ENCODE assay signal across 1 cellular context in the genomic region with DNA sequence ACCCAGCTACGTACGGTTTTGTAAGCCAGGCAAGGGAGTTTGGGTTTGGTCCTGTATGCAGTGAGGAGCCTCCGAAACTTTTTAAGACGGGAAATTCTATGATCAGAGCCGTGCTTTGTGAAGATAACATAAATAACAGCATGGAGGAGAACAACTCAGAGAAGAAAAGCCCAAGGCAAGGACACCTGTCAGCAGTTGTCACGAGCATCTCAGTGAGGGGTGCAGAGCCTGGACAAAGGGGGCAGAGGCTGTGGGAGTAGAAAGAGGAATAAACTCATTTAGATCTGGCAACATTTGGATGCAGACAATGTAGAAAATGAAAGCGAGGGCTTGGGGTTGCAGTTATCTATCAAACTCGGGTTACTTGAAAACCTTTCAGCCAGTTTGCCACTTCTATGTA.
TF ChIP-seq lines count a peak whose summit lies in the region.

No MANE protein-coding gene starts in this region.

TF ChIP-seq in SK-N-SH treated with all-trans-retinoic acid at 6 μM for 48 hours, 23 proteins besides CTCF, POLR2A, EP300 and RAD21 (continued from another document):
- TF ChIP-seq PATZ1 (CRISPR knock-in tag; IDR thresholded peaks at IDR 0.05; ENCODE audit: borderline replicate concordance) (no peak), ISL1 (CRISPR knock-in tag; IDR thresholded peaks at IDR 0.05) (no peak), ARNTL (CRISPR knock-in tag; IDR thresholded peaks at IDR 0.05; ENCODE audit: borderline replicate concordance, low read depth) (no peak), BACH2 (CRISPR knock-in tag; IDR thresholded peaks at IDR 0.05; ENCODE audit: borderline replicate concordance) (no peak), GLIS3 (CRISPR knock-in tag; IDR thresholded peaks at IDR 0.05) (no peak), OSR1 (CRISPR knock-in tag; IDR thresholded peaks at IDR 0.05) (no peak), ESRRG (CRISPR knock-in tag; IDR thresholded peaks at IDR 0.05) (no peak), ZFP3 (CRISPR knock-in tag; IDR thresholded peaks at IDR 0.05) (no peak), CREB5 (CRISPR knock-in tag; IDR thresholded peaks at IDR 0.05; ENCODE audit: low read depth) (no peak), RARB (CRISPR knock-in tag; IDR thresholded peaks at IDR 0.05) (no peak), SNAI2 (CRISPR knock-in tag; IDR thresholded peaks at IDR 0.05) (no peak), ZFP30 (CRISPR knock-in tag; IDR thresholded peaks at IDR 0.05) (no peak), CSDC2 (CRISPR knock-in tag; IDR thresholded peaks at IDR 0.05) (no peak)
- TF ChIP-seq, protein P1, sequence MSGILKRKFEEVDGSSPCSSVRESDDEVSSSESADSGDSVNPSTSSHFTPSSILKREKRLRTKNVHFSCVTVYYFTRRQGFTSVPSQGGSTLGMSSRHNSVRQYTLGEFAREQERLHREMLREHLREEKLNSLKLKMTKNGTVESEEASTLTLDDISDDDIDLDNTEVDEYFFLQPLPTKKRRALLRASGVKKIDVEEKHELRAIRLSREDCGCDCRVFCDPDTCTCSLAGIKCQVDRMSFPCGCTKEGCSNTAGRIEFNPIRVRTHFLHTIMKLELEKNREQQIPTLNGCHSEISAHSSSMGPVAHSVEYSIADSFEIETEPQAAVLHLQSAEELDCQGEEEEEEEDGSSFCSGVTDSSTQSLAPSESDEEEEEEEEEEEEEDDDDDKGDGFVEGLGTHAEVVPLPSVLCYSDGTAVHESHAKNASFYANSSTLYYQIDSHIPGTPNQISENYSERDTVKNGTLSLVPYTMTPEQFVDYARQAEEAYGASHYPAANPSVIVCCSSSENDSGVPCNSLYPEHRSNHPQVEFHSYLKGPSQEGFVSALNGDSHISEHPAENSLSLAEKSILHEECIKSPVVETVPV (CRISPR knock-in tag; IDR thresholded peaks at IDR 0.05): no peak
